In genomic region chr12:131491155-131491554, GRCh38 we compare ENCODE assay signal across 33 cellular contexts.
DNase-seq lines count a peak whose midpoint lies in the region; ATAC-seq and TF ChIP-seq lines count a peak whose summit lies in the region.
"Had no signal": no experiment of that assay in that cellular context is flagged by ENCODE, and none has a peak within 500 bp of the region (broad histone marks: within the 10 kb centered on the region; RNA-seq: fewer than 3 reads in every experiment).

No MANE protein-coding gene starts in this region.

- no peaks in the 10 kb centered on the region for H3K36me3 ChIP-seq in SK-N-SH (replicated peaks in 1 of 2; ENCODE audit: control insufficient read depth in 1 of 2, insufficient read depth in 2 of 2, low read length in 1 of 2)
- H3K36me3 ChIP-seq: BE2C; BLaER1; BLaER1 treated with 17β-estradiol and CSF1 and Interleukin-3, amounts not matched to agents 10 nM and 100 nM had no signal

- peak in 1 of 2 experiments; percentile 46; a peak in 1 of 4 replicates for TF ChIP-seq EP300 in SK-N-SH (IDR thresholded peaks at IDR 0.05; ENCODE audit: borderline replicate concordance in 1 of 2, low read depth in 1 of 2, low read length in 1 of 2)

- CTCF ChIA-PET in SK-N-SH (lab: Yijun Ruan, JAX): interaction anchor here (1.5 to 1.8 kb wide), 2 partner anchors 13 to 37 kb away, joined by 4 read pairs; no protein-coding TSS in a partner anchor
- CTCF ChIA-PET in activated CD8-positive, alpha-beta memory T cell treated with anti-CD3 and anti-CD28 coated beads, Interleukin-2, amount 10 ng/mL, durations not matched to agents 7 days and 5 days (lab: Charles Lee): no interaction called here

- H3K27me3 Mint-ChIP-seq in activated CD8-positive, alpha-beta memory T cell treated with anti-CD3 and anti-CD28 coated beads, Interleukin-2, amount 10 ng/mL, durations not matched to agents 7 days and 5 days: peaks cover 8% of the 10 kb centered on the region
- H3K27me3 Mint-ChIP-seq in activated T-cell treated with anti-CD3 and anti-CD28 coated beads, Interleukin-2, amount 50 U/mL, for 24 hours: peaks cover 3% of the 10 kb centered on the region
- peaks cover 2% of the 10 kb centered on the region for H3K27me3 Mint-ChIP-seq in activated T-cell treated with anti-CD3 and anti-CD28 coated beads, Interleukin-2, amount 50 U/mL, for 4 hours (ENCODE audit: low read depth)
- H3K27me3 Mint-ChIP-seq: CD4-positive, alpha-beta memory T cell; CD4-positive, alpha-beta T cell had no signal

- H3K4me2 ChIP-seq in SK-N-SH: no peak overlapping the region
- H3K4me2 ChIP-seq: A549 had no signal

- no peaks in the 10 kb centered on the region for H3K36me3 Mint-ChIP-seq in activated CD8-positive, alpha-beta memory T cell treated with anti-CD3 and anti-CD28 coated beads, Interleukin-2, amount 10 ng/mL, durations not matched to agents 7 days and 5 days
- H3K36me3 Mint-ChIP-seq in activated T-cell treated with anti-CD3 and anti-CD28 coated beads, Interleukin-2, amount 50 U/mL, for 24 hours (ENCODE audit: low read depth): no peaks in the 10 kb centered on the region
- H3K36me3 Mint-ChIP-seq in activated T-cell treated with anti-CD3 and anti-CD28 coated beads, Interleukin-2, amount 50 U/mL, for 4 hours (ENCODE audit: insufficient read depth): no peaks in the 10 kb centered on the region
- H3K36me3 Mint-ChIP-seq: CD14-positive monocyte; CD4-positive, alpha-beta memory T cell; CD4-positive, CD25-positive, alpha-beta regulatory T cell; CD8-positive, alpha-beta memory T cell; CD8-positive, alpha-beta T cell had no signal

- no peak for TF ChIP-seq CTCF in SK-N-SH (IDR thresholded peaks at IDR 0.05)

- no peaks in the 10 kb centered on the region for H3K9me3 Mint-ChIP-seq in activated CD8-positive, alpha-beta memory T cell treated with anti-CD3 and anti-CD28 coated beads, Interleukin-2, amount 10 ng/mL, durations not matched to agents 7 days and 5 days (ENCODE audit: low read depth)
- no peaks in the 10 kb centered on the region for H3K9me3 Mint-ChIP-seq in activated T-cell treated with anti-CD3 and anti-CD28 coated beads, Interleukin-2, amount 50 U/mL, for 24 hours
- H3K9me3 Mint-ChIP-seq in activated T-cell treated with anti-CD3 and anti-CD28 coated beads, Interleukin-2, amount 50 U/mL, for 4 hours: no peaks in the 10 kb centered on the region
- H3K9me3 Mint-ChIP-seq: CD14-positive monocyte; CD4-positive, alpha-beta memory T cell; CD4-positive, alpha-beta T cell; CD4-positive, CD25-positive, alpha-beta regulatory T cell; CD8-positive, alpha-beta memory T cell; CD8-positive, alpha-beta T cell had no signal

- no peaks in the 10 kb centered on the region for H3K79me2 ChIP-seq in SK-N-SH (ENCODE audit: insufficient read depth)

- H3K4me1 Mint-ChIP-seq in activated CD8-positive, alpha-beta memory T cell treated with anti-CD3 and anti-CD28 coated beads, Interleukin-2, amount 10 ng/mL, durations not matched to agents 7 days and 5 days: no peaks in the 10 kb centered on the region
- no peaks in the 10 kb centered on the region for H3K4me1 Mint-ChIP-seq in activated T-cell treated with anti-CD3 and anti-CD28 coated beads, Interleukin-2, amount 50 U/mL, for 24 hours (ENCODE audit: low read depth)
- H3K4me1 Mint-ChIP-seq in activated T-cell treated with anti-CD3 and anti-CD28 coated beads, Interleukin-2, amount 50 U/mL, for 4 hours (ENCODE audit: low read depth): peaks cover 9% of the 10 kb centered on the region
- H3K4me1 Mint-ChIP-seq: B cell; CD14-positive monocyte; CD8-positive, alpha-beta memory T cell had no signal

- H4K20me1 ChIP-seq in SK-N-SH (ENCODE audit: insufficient read depth): no peaks in the 10 kb centered on the region
- H4K20me1 ChIP-seq: BLaER1; BLaER1 treated with 17β-estradiol and CSF1 and Interleukin-3, amounts not matched to agents 10 nM and 100 nM had no signal

- H3K9me2 ChIP-seq in SK-N-SH: no peaks in the 10 kb centered on the region

- no peak overlapping the region for H3K27ac ChIP-seq in SK-N-SH (ENCODE audit: low read depth in 2 of 2, low read length in 1 of 2)
- H3K27ac ChIP-seq: 22Rv1; A549; BLaER1; BLaER1 treated with 17β-estradiol and CSF1 and Interleukin-3, amounts not matched to agents 10 nM and 100 nM; C4-2B had no signal

- H3K4me1 ChIP-seq in SK-N-SH (ENCODE audit: control insufficient read depth in 1 of 2, insufficient read depth in 2 of 2, low read depth in 1 of 2, low read length in 1 of 2): peaks cover 0 to 30% of the 10 kb centered on the region in 2 experiments; a peak in 2 of 4 replicates
- H3K4me1 ChIP-seq: A549, BE2C, Caco-2 had no signal

- ATAC-seq in SK-N-SH treated with all-trans-retinoic acid at 6 μM for 48 hours: no peak
- ATAC-seq in activated CD8-positive, alpha-beta memory T cell treated with anti-CD3 and anti-CD28 coated beads, Interleukin-2, amount 10 ng/mL, durations not matched to agents 7 days and 5 days: no peak
- no peak for ATAC-seq in activated T-cell treated with anti-CD3 and anti-CD28 coated beads, Interleukin-2, amount 50 U/mL, for 4 hours
- ATAC-seq: A549; CD8-positive, alpha-beta T cell had no signal

- no peak overlapping the region for H3K9ac ChIP-seq in SK-N-SH
- H3K9ac ChIP-seq: BLaER1; BLaER1 treated with 17β-estradiol and CSF1 and Interleukin-3, amounts not matched to agents 10 nM and 100 nM had no signal

- H2AFZ ChIP-seq in SK-N-SH (ENCODE audit: low read depth): no peak overlapping the region

- 19% methylated on average over 1 of the region's 1 CpG for WGBS in SK-N-SH (ENCODE audit: low lambda C conversion rate)

- H3K27ac Mint-ChIP-seq in activated CD8-positive, alpha-beta memory T cell treated with anti-CD3 and anti-CD28 coated beads, Interleukin-2, amount 10 ng/mL, durations not matched to agents 7 days and 5 days: no peak overlapping the region
- no peak overlapping the region for H3K27ac Mint-ChIP-seq in activated T-cell treated with anti-CD3 and anti-CD28 coated beads, Interleukin-2, amount 50 U/mL, for 24 hours
- H3K27ac Mint-ChIP-seq: B cell; CD14-positive monocyte; CD4-positive, alpha-beta memory T cell; CD4-positive, alpha-beta T cell; CD4-positive, CD25-positive, alpha-beta regulatory T cell; CD8-positive, alpha-beta memory T cell; CD8-positive, alpha-beta T cell had no signal

- H3K4me3 Mint-ChIP-seq in activated CD8-positive, alpha-beta memory T cell treated with anti-CD3 and anti-CD28 coated beads, Interleukin-2, amount 10 ng/mL, durations not matched to agents 7 days and 5 days: no peak overlapping the region
- H3K4me3 Mint-ChIP-seq in activated T-cell treated with anti-CD3 and anti-CD28 coated beads, Interleukin-2, amount 50 U/mL, for 24 hours: no peak overlapping the region
- H3K4me3 Mint-ChIP-seq in activated T-cell treated with anti-CD3 and anti-CD28 coated beads, Interleukin-2, amount 50 U/mL, for 4 hours: no peak overlapping the region
- H3K4me3 Mint-ChIP-seq: B cell; CD14-positive monocyte; CD4-positive, alpha-beta memory T cell; CD4-positive, alpha-beta T cell; CD4-positive, CD25-positive, alpha-beta regulatory T cell; CD8-positive, alpha-beta memory T cell; CD8-positive, alpha-beta T cell had no signal

- no peak overlapping the region for H3K4me3 ChIP-seq in SK-N-SH (ENCODE audit: low read depth in 2 of 2, low read length in 1 of 2)
- H3K4me3 ChIP-seq: A549; BLaER1; BLaER1 treated with 17β-estradiol and CSF1 and Interleukin-3, amounts not matched to agents 10 nM and 100 nM had no signal

- no peaks in the 10 kb centered on the region for H3F3A ChIP-seq in SK-N-SH (replicated peaks; ENCODE audit: insufficient read depth)

- TF ChIP-seq RAD21 in SK-N-SH (IDR thresholded peaks at IDR 0.05; ENCODE audit: low read length): no peak

- H3K9me3 ChIP-seq in SK-N-SH: no peaks in the 10 kb centered on the region
- H3K9me3 ChIP-seq: A549; BE2C; BLaER1; BLaER1 treated with 17β-estradiol and CSF1 and Interleukin-3, amounts not matched to agents 10 nM and 100 nM; Caco-2 had no signal

- H3K27me3 ChIP-seq in SK-N-SH (ENCODE audit: insufficient read depth): no peaks in the 10 kb centered on the region
- H3K27me3 ChIP-seq: BE2C; BLaER1; BLaER1 treated with 17β-estradiol and CSF1 and Interleukin-3, amounts not matched to agents 10 nM and 100 nM had no signal

- POLR2A ChIA-PET in SK-N-SH (lab: Yijun Ruan, JAX): no interaction called here

- peak; percentile 62 for DNase-seq in SK-N-SH
- DNase-seq in activated CD8-positive, alpha-beta memory T cell treated with anti-CD3 and anti-CD28 coated beads for 24 hours: peak; percentile 15
- DNase-seq in activated CD8-positive, alpha-beta memory T cell treated with anti-CD3 and anti-CD28 coated beads, Interleukin-2, amount 10 ng/mL, durations not matched to agents 7 days and 5 days: no peak
- peak; percentile 5 for DNase-seq in activated T-cell treated with anti-CD3 and anti-CD28 coated beads, Interleukin-2, amount 50 U/mL, for 24 hours
- no peak for DNase-seq in activated T-cell treated with anti-CD3 and anti-CD28 coated beads, Interleukin-2, amount 50 U/mL, for 4 hours
- DNase-seq: 8988T; ACHN; AML-193; BE2C; C1 segment of cervical spinal cord; Caco-2; Calu3; CD4-positive, alpha-beta memory T cell; CD4-positive, alpha-beta T cell; CD4-positive, CD25-positive, alpha-beta regulatory T cell; CD8-positive, alpha-beta memory T cell; CD8-positive, alpha-beta T cell; COR-L47; DMS 273 treated with DMSO at 0.1 percent for 48 hours; DMS153; DMS53; DMS79; DMS79 treated with DMSO at 0.1 percent for 48 hours; DND-41; EL had no signal

TF ChIP-seq in SK-N-SH, 30 proteins besides CTCF, POLR2A, EP300 and RAD21:
- TF ChIP-seq TCF12 (IDR thresholded peaks at IDR 0.05) (no peak), GATA2 (CRISPR knock-in tag; IDR thresholded peaks at IDR 0.05) (peak; percentile 67), RCOR1 (IDR thresholded peaks at IDR 0.05; ENCODE audit: low read length) (peak; percentile 34; the same call in 1 of the 2 replicates)

Comparison
In these comparisons a context has a peak if more than half of its experiments do, and no peak if none do; other contexts are left out.
1. DNase-seq: peak in SK-N-SH (single experiment), activated CD8-positive, alpha-beta memory T cell treated with anti-CD3 and anti-CD28 coated beads for 24 hours (single experiment) and activated T-cell treated with anti-CD3 and anti-CD28 coated beads, Interleukin-2, amount 50 U/mL, for 24 hours (single experiment); none in activated CD8-positive, alpha-beta memory T cell treated with anti-CD3 and anti-CD28 coated beads, Interleukin-2, amount 10 ng/mL, durations not matched to agents 7 days and 5 days (single experiment) and activated T-cell treated with anti-CD3 and anti-CD28 coated beads, Interleukin-2, amount 50 U/mL, for 4 hours (single experiment).